ENCODE assay signal across 11 cellular contexts in the genomic region with DNA sequence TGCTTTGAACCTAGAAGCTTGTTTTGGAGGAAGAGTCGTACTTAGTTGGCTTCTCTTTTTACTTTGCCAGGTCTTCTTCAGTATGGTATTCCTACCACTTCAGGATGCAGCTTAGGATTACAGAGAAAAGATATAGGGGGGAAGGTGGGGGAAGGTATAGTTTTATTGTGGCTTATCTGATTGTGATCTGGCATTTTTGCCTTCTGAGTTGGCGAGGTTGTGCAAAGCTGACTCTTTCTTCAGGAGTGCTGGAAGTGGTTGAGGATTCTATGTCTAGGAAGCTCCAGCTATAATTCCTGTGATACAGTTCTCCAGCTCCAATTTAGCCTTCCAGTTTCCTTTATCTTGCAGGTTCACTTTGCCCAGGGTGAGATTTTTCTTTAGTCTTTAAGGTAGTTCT. TPM values are rescaled to one million over a fixed set of nuclear protein-coding genes. Genes with fewer than 3 reads are reported as not detected.
A peak's percentile ranks its signal among the peaks of the same experiment; 100 is the strongest.
DNase-seq lines count a peak whose midpoint lies in the region; ATAC-seq and TF ChIP-seq lines count a peak whose summit lies in the region.
"Had no signal": no experiment of that assay in that cellular context is flagged by ENCODE, and none has a peak within 500 bp of the region (broad histone marks: within the 10 kb centered on the region; RNA-seq: fewer than 3 reads in every experiment).

No MANE protein-coding gene starts in this region.

- POLR2A ChIA-PET in Panc1 (lab: Charles Lee) = interaction anchor here (1.0 kb wide), 1 partner anchor 9 kb away, joined by 3 read pairs; no protein-coding TSS in a partner anchor

- ATAC-seq in Panc1 (peak; percentile 82), HG02763 (IDR thresholded peaks at IDR 0.05; ENCODE audit: unreplicated experiment) (no peak), GM19455 (IDR thresholded peaks at IDR 0.05; ENCODE audit: unreplicated experiment) (no peak)
- no peak for ATAC-seq in central memory CD8-positive, alpha-beta T cell (replicated peaks; ENCODE audit: extremely low read depth, poor library complexity, severe bottlenecking)
- ATAC-seq: Right ventricle myocardium inferior had no signal

- H3K4me3 Mint-ChIP-seq in activated T-cell treated with anti-CD3 and anti-CD28 coated beads, Interleukin-2, amount 50 U/mL, for 24 hours = peak overlapping the region; percentile 83
- H3K4me3 Mint-ChIP-seq in central memory CD8-positive, alpha-beta T cell = peak overlapping the region; percentile 83

- H3K4me1 ChIP-seq in Panc1 (ENCODE audit: control insufficient read depth, insufficient read depth, low read length) (peaks cover 18% of the 10 kb centered on the region), spleen (peaks cover 34 to 100% (median 93%) of the 10 kb centered on the region in 6 donors)

- intact Hi-C loops in Panc1 (cut with micrococcal nuclease; ENCODE audit: unreplicated experiment) = loop anchor here (5.0 kb wide), 1 partner anchor 111 kb away; no protein-coding TSS in a partner anchor
- intact Hi-C loops in spleen (cut with DNase I; ENCODE audit: low total_unique reads) = loop anchor here (10.0 kb wide), 1 partner anchor 114 kb away; no protein-coding TSS in a partner anchor

- CTCF ChIA-PET in Panc1 (lab: Charles Lee) = interaction anchor here (0.6 kb wide), 1 partner anchor 53 kb away, joined by 5 read pairs; no protein-coding TSS in a partner anchor

- WGBS in spleen, 5 donors = 40 to 55% (median 48%) methylated on average over 2 of the region's 2 CpGs

- DNase-seq in activated T-cell treated with anti-CD3 and anti-CD28 coated beads, Interleukin-2, amount 50 U/mL, for 24 hours = no peak
- DNase-seq in activated T-cell treated with anti-CD3 and anti-CD28 coated beads, Interleukin-2, amount 50 U/mL, for 48 hours = no peak
- DNase-seq in Panc1 (ENCODE audit: low read depth, low spot score) (no peak), spleen (no peak), NCI-H82 (lab: John Stamatoyannopoulos, UW) (no peak)
- DNase-seq in central memory CD8-positive, alpha-beta T cell (ENCODE audit: low spot score in 2 of 2) = no peak
- DNase-seq: dermis blood vessel endothelial cell, NCI-H1436 had no signal

- peaks cover 75% of the 10 kb centered on the region for H3K4me1 Mint-ChIP-seq in activated T-cell treated with anti-CD3 and anti-CD28 coated beads, Interleukin-2, amount 50 U/mL, for 24 hours (ENCODE audit: low read depth)
- H3K4me1 Mint-ChIP-seq in central memory CD8-positive, alpha-beta T cell = peaks cover 64% of the 10 kb centered on the region

- no peak for TF ChIP-seq POLR2A in spleen (IDR thresholded peaks at IDR 0.05)

- H3K9me3 ChIP-seq in Panc1 (ENCODE audit: control insufficient read depth, insufficient read depth, low read depth, low read length) = no peaks in the 10 kb centered on the region
- no peaks in the 10 kb centered on the region for H3K9me3 ChIP-seq in spleen

- H3K27me3 ChIP-seq in Panc1 (ENCODE audit: control insufficient read depth, insufficient read depth, low read length) = no peaks in the 10 kb centered on the region
- no peaks in the 10 kb centered on the region for H3K27me3 ChIP-seq in spleen (replicated peaks in 1 of 7)

- H3K4me3 ChIP-seq in Panc1 (ENCODE audit: low read depth in 2 of 2, low read length in 2 of 2) (no peak overlapping the region), spleen (peak overlapping the region in 2 of 8 donors; percentile 7 to 33)

- H3K27ac ChIP-seq in Panc1 (ENCODE audit: low read length) (peak overlapping the region; percentile 64), spleen (peak overlapping the region in 6 of 8 donors; percentile 30 to 100 (median 98))

- TF ChIP-seq CTCF in Panc1 (IDR thresholded peaks at IDR 0.05) (no peak), spleen (IDR thresholded peaks at IDR 0.05 in 8 of 11, conservative IDR thresholded peaks at IDR 0.05 in 3 of 11) (no peak)

- no peaks in the 10 kb centered on the region for H3K36me3 ChIP-seq in Panc1 (ENCODE audit: control insufficient read depth, insufficient read depth, low read length)
- H3K36me3 ChIP-seq in spleen = no peaks in the 10 kb centered on the region

- TSS peak; percentile 15 for BruUV-seq in Panc1 (replicated peaks; lab: Mats Ljungman, UMichigan)

- H3K27me3 Mint-ChIP-seq in activated T-cell treated with anti-CD3 and anti-CD28 coated beads, Interleukin-2, amount 50 U/mL, for 24 hours = no peaks in the 10 kb centered on the region
- H3K27me3 Mint-ChIP-seq in central memory CD8-positive, alpha-beta T cell = no peaks in the 10 kb centered on the region

- H3K27ac Mint-ChIP-seq in activated T-cell treated with anti-CD3 and anti-CD28 coated beads, Interleukin-2, amount 50 U/mL, for 24 hours = peak overlapping the region; percentile 97
- peak overlapping the region; percentile 96 for H3K27ac Mint-ChIP-seq in central memory CD8-positive, alpha-beta T cell (ENCODE audit: low read depth)

- H3K9me3 Mint-ChIP-seq in activated T-cell treated with anti-CD3 and anti-CD28 coated beads, Interleukin-2, amount 50 U/mL, for 24 hours = no peaks in the 10 kb centered on the region
- H3K9me3 Mint-ChIP-seq in central memory CD8-positive, alpha-beta T cell = no peaks in the 10 kb centered on the region

- peaks cover 43% of the 10 kb centered on the region for H3K36me3 Mint-ChIP-seq in activated T-cell treated with anti-CD3 and anti-CD28 coated beads, Interleukin-2, amount 50 U/mL, for 24 hours (ENCODE audit: low read depth)
- H3K36me3 Mint-ChIP-seq in central memory CD8-positive, alpha-beta T cell (ENCODE audit: insufficient read depth) = peaks cover 44% of the 10 kb centered on the region

- in situ Hi-C loops in Panc1 (cut with HindIII; ENCODE audit: low pct_unique_long_range_greater_than_20kb, low sequenced_read_pairs) = no loop called here

RNA-seq across cellular contexts. Expression of gene CDC42SE2, which starts 7.0 kb away (rescaled TPM):
- total RNA-seq in Panc1 (2021; ENCODE audit: unreplicated experiment) = 46.1 TPM
- 21.8 TPM for polyA plus RNA-seq in Panc1 (2012; ENCODE audit: insufficient read length)
- total RNA-seq in spleen = 100 to 1,000 TPM in 5 of 7 donors, 10 to 100 TPM in 2; 85.3 to 128 (median 113) TPM
- polyA plus RNA-seq in spleen = 10 to 100 TPM; 49.6 to 64.6 (median 56.7) TPM
